24 cellular contexts compared by ENCODE assay signal in genomic region chr9:74589576-74589975, GRCh38.
DNase-seq lines count a peak whose midpoint lies in the region; ATAC-seq and TF ChIP-seq lines count a peak whose summit lies in the region.
"Had no signal": no experiment of that assay in that cellular context is flagged by ENCODE, and none has a peak within 500 bp of the region (broad histone marks: within the 10 kb centered on the region; RNA-seq: fewer than 3 reads in every experiment).

No MANE protein-coding gene starts in this region.

- H3K9me3 Mint-ChIP-seq in naive B cell, result no peaks in the 10 kb centered on the region
- H3K9me3 Mint-ChIP-seq: activated CD4-positive, alpha-beta T cell treated with anti-CD3 and anti-CD28 coated beads, Interleukin-2, amount 10 ng/mL, durations not matched to agents 24 days and 14 days; activated naive CD8-positive, alpha-beta T cell treated with anti-CD3 and anti-CD28 coated beads for 36 hours; activated T-helper 2 cell treated with anti-CD3 and anti-CD28 coated beads, Interferon-gamma antibody, Interleukin-2, Interleukin-4, amounts not matched to agents 10 μg/mL and 5 μg/mL and 100 μg/mL, durations not matched to agents 14 hours and 24 hours and 36 hours; CD4-positive, alpha-beta T cell had no signal

- peak overlapping the region in 5 of 8 donors; percentile 7 to 72 (median 51) for H3K4me3 Mint-ChIP-seq in naive B cell
- H3K4me3 Mint-ChIP-seq: activated CD4-positive, alpha-beta T cell treated with anti-CD3 and anti-CD28 coated beads, Interleukin-2, amount 10 ng/mL, durations not matched to agents 24 days and 14 days; activated CD8-positive, alpha-beta memory T cell treated with anti-CD3 and anti-CD28 coated beads, Interleukin-2, amount 10 ng/mL, durations not matched to agents 7 days and 5 days; activated naive CD8-positive, alpha-beta T cell treated with anti-CD3 and anti-CD28 coated beads for 36 hours; CD4-positive, alpha-beta T cell had no signal

- H3K27ac ChIP-seq in body of pancreas, result no peak overlapping the region
- H3K27ac ChIP-seq: gastrocnemius medialis, ovary, right lobe of liver, SJSA1, testis had no signal

- H3K27me3 Mint-ChIP-seq in naive B cell, result peaks cover 0 to 8% (median 4%) of the 10 kb centered on the region in 3 donors
- H3K27me3 Mint-ChIP-seq: activated CD4-positive, alpha-beta T cell treated with anti-CD3 and anti-CD28 coated beads, Interleukin-2, amount 10 ng/mL, durations not matched to agents 24 days and 14 days; activated CD8-positive, alpha-beta memory T cell treated with anti-CD3 and anti-CD28 coated beads, Interleukin-2, amount 10 ng/mL, durations not matched to agents 7 days and 5 days; CD4-positive, alpha-beta T cell had no signal

- DNase-seq in naive B cell (peak; percentile 39), body of pancreas (no peak), superior temporal gyrus (ENCODE audit: extremely low spot score) (no peak), left lobe of liver (ENCODE audit: low spot score) (no peak)
- DNase-seq: activated CD4-positive, alpha-beta T cell treated with anti-CD3 and anti-CD28 coated beads, Interleukin-2, amount 10 ng/mL, durations not matched to agents 24 days and 14 days; activated CD8-positive, alpha-beta memory T cell treated with anti-CD3 and anti-CD28 coated beads, Interleukin-2, amount 10 ng/mL, durations not matched to agents 7 days and 5 days; activated naive CD8-positive, alpha-beta T cell treated with anti-CD3 and anti-CD28 coated beads for 36 hours; CD4-positive, alpha-beta T cell; effector memory CD4-positive, alpha-beta T cell; gastrocnemius medialis; hypothalamus; KBM-7; NCI-H1694; NCI-H774; ovary; right lobe of liver; testis had no signal

- H3K27me3 ChIP-seq in body of pancreas, result no peaks in the 10 kb centered on the region
- H3K27me3 ChIP-seq: gastrocnemius medialis, ovary, right lobe of liver, SJSA1, testis had no signal

- H3K9me3 ChIP-seq in body of pancreas, result no peaks in the 10 kb centered on the region
- H3K9me3 ChIP-seq: gastrocnemius medialis, HAP-1, ovary, right lobe of liver, SJSA1, testis had no signal

- 65 to 78% methylated on average over 5 of the region's 5 CpGs for WGBS in body of pancreas, 2 donors

- intact Hi-C loops in body of pancreas (cut with DNase I), result no loop called here

- no peak for TF ChIP-seq CTCF in body of pancreas (IDR thresholded peaks at IDR 0.05)

- no peaks in the 10 kb centered on the region for H3K4me1 ChIP-seq in body of pancreas
- H3K4me1 ChIP-seq: gastrocnemius medialis, HAP-1, right lobe of liver, SJSA1, testis had no signal

- ATAC-seq in GM18511 (IDR thresholded peaks at IDR 0.05; ENCODE audit: unreplicated experiment) (peak; percentile 81), GM21528 (IDR thresholded peaks at IDR 0.05; ENCODE audit: low FRiP score, unreplicated experiment) (peak; percentile 69), HG03108 (IDR thresholded peaks at IDR 0.05; ENCODE audit: unreplicated experiment) (peak; percentile 49), naive B cell (ENCODE audit: low read depth in 2 of 2) (peak; percentile 87 to 96), body of pancreas (no peak), left lobe of liver (no peak)
- ATAC-seq: activated CD8-positive, alpha-beta memory T cell treated with anti-CD3 and anti-CD28 coated beads, Interleukin-2, amount 10 ng/mL, durations not matched to agents 7 days and 5 days; esophagus mucosa; gastrocnemius medialis; right lobe of liver had no signal

- no peak overlapping the region for H3K4me3 ChIP-seq in body of pancreas
- H3K4me3 ChIP-seq: gastrocnemius medialis, HAP-1, ovary, right lobe of liver, SJSA1, testis had no signal

- H3K4me1 Mint-ChIP-seq in naive B cell, result peaks cover 24 to 49% (median 36%) of the 10 kb centered on the region in 3 donors
- H3K4me1 Mint-ChIP-seq: activated CD4-positive, alpha-beta T cell treated with anti-CD3 and anti-CD28 coated beads, Interleukin-2, amount 10 ng/mL, durations not matched to agents 24 days and 14 days; activated CD8-positive, alpha-beta memory T cell treated with anti-CD3 and anti-CD28 coated beads, Interleukin-2, amount 10 ng/mL, durations not matched to agents 7 days and 5 days; activated naive CD8-positive, alpha-beta T cell treated with anti-CD3 and anti-CD28 coated beads for 36 hours had no signal

- peaks cover 0 to 3% of the 10 kb centered on the region in 2 donors for H3K36me3 Mint-ChIP-seq in naive B cell
- H3K36me3 Mint-ChIP-seq: activated CD8-positive, alpha-beta memory T cell treated with anti-CD3 and anti-CD28 coated beads, Interleukin-2, amount 10 ng/mL, durations not matched to agents 7 days and 5 days; activated naive CD8-positive, alpha-beta T cell treated with anti-CD3 and anti-CD28 coated beads for 36 hours had no signal

- peak overlapping the region in 2 of 6 donors; percentile 3 to 80 for H3K27ac Mint-ChIP-seq in naive B cell
- H3K27ac Mint-ChIP-seq: activated CD4-positive, alpha-beta T cell treated with anti-CD3 and anti-CD28 coated beads, Interleukin-2, amount 10 ng/mL, durations not matched to agents 24 days and 14 days; activated CD8-positive, alpha-beta memory T cell treated with anti-CD3 and anti-CD28 coated beads, Interleukin-2, amount 10 ng/mL, durations not matched to agents 7 days and 5 days; activated naive CD8-positive, alpha-beta T cell treated with anti-CD3 and anti-CD28 coated beads for 36 hours; activated T-helper 2 cell treated with anti-CD3 and anti-CD28 coated beads, Interferon-gamma antibody, Interleukin-2, Interleukin-4, amounts not matched to agents 10 μg/mL and 5 μg/mL and 100 μg/mL, durations not matched to agents 14 hours and 24 hours and 36 hours; CD4-positive, alpha-beta T cell had no signal

- no peak for TF ChIP-seq POLR2A in body of pancreas (IDR thresholded peaks at IDR 0.05)

- no peaks in the 10 kb centered on the region for H3K36me3 ChIP-seq in body of pancreas (replicated peaks in 1 of 2; ENCODE audit: insufficient read depth in 1 of 2, low read depth in 2 of 2)
- H3K36me3 ChIP-seq: gastrocnemius medialis, HAP-1, ovary, right lobe of liver, SJSA1 had no signal

Comparison
In these comparisons a context has a peak if more than half of its experiments do, and no peak if none do; other contexts are left out.
1. ATAC-seq: peak in GM18511 (single experiment), GM21528 (single experiment), HG03108 (single experiment) and naive B cell (2 of 2); none in body of pancreas (single experiment) and left lobe of liver (single experiment).